In genomic region chr5:128682669-128683068, GRCh38 we compare ENCODE assay signal across 21 cellular contexts.
"Had no signal": no experiment of that assay in that cellular context is flagged by ENCODE, and none has a peak within 500 bp of the region (broad histone marks: within the 10 kb centered on the region; RNA-seq: fewer than 3 reads in every experiment).

No MANE protein-coding gene starts in this region.

- H3K27me3 Mint-ChIP-seq: activated naive CD4-positive, alpha-beta T cell treated with anti-CD3 and anti-CD28 coated beads, Interleukin-2, amount 10 ng/mL, durations not matched to agents 7 days and 5 days; activated naive CD8-positive, alpha-beta T cell treated with anti-CD3 and anti-CD28 coated beads for 36 hours had no signal

- H3K4me1 ChIP-seq: breast epithelium had no signal

- H3K27me3 ChIP-seq: breast epithelium, MG63 had no signal

- H3K9me3 ChIP-seq: breast epithelium, MG63 had no signal

- H3K36me3 ChIP-seq: breast epithelium, MG63 had no signal

- ATAC-seq: activated CD8-positive, alpha-beta T cell treated with anti-CD3 and anti-CD28 coated beads for 36 hours; activated T-cell treated with anti-CD3 and anti-CD28 coated beads, Interleukin-2, amount 50 U/mL, for 72 hours had no signal

- H3K36me3 Mint-ChIP-seq: activated naive CD4-positive, alpha-beta T cell treated with anti-CD3 and anti-CD28 coated beads, Interleukin-2, amount 10 ng/mL, durations not matched to agents 7 days and 5 days; activated naive CD8-positive, alpha-beta T cell treated with anti-CD3 and anti-CD28 coated beads for 36 hours had no signal

- H3K27ac Mint-ChIP-seq: activated CD8-positive, alpha-beta T cell treated with anti-CD3 and anti-CD28 coated beads for 36 hours; activated naive CD4-positive, alpha-beta T cell treated with anti-CD3 and anti-CD28 coated beads, Interleukin-2, amount 10 ng/mL, durations not matched to agents 7 days and 5 days; activated naive CD8-positive, alpha-beta T cell treated with anti-CD3 and anti-CD28 coated beads for 36 hours; activated T-cell treated with anti-CD3 and anti-CD28 coated beads, Interleukin-2, amount 50 U/mL, for 72 hours; activated T-helper 2 cell treated with anti-CD3 and anti-CD28 coated beads, Interferon-gamma antibody, Interleukin-2, Interleukin-4, amounts not matched to agents 10 μg/mL and 5 μg/mL and 100 μg/mL, durations not matched to agents 14 hours and 24 hours and 36 hours; T-helper 1 cell treated with Interleukin-12 subunit alpha and Interleukin-12 subunit beta and Interleukin-4 antibody, amounts not matched to agents 30 μg/mL and 1 μg/mL, for 36 hours had no signal

- H3K4me1 Mint-ChIP-seq: activated naive CD4-positive, alpha-beta T cell treated with anti-CD3 and anti-CD28 coated beads, Interleukin-2, amount 10 ng/mL, durations not matched to agents 7 days and 5 days; activated naive CD8-positive, alpha-beta T cell treated with anti-CD3 and anti-CD28 coated beads for 36 hours had no signal

- DNase-seq: activated CD4-positive, CD25-positive, alpha-beta regulatory T cell; activated CD8-positive, alpha-beta memory T cell treated with anti-CD3 and anti-CD28 coated beads, Interleukin-2, amount 50 U/mL, for 4 hours; activated CD8-positive, alpha-beta T cell treated with anti-CD3 and anti-CD28 coated beads for 36 hours; activated gamma-delta T cell treated with Interleukin-2 at 50 U/mL for 16 hours; activated naive CD4-positive, alpha-beta T cell treated with anti-CD3 and anti-CD28 coated beads, Interleukin-2, amount 10 ng/mL, durations not matched to agents 7 days and 5 days; activated naive CD8-positive, alpha-beta T cell treated with anti-CD3 and anti-CD28 coated beads for 36 hours; activated T-cell treated with anti-CD3 and anti-CD28 coated beads, Interleukin-2, amount 50 U/mL, for 72 hours; anterior cingulate cortex; caudate nucleus; cortex of kidney; MV-4-11; NCI-H1092 treated with DMSO at 0.1 percent for 48 hours; NCI-H1436; NCI-H1694 treated with DMSO at 0.1 percent for 48 hours; NCI-H2029 treated with DMSO at 0.1 percent for 48 hours; NCI-H524; SHP77 treated with DMSO at 0.1 percent for 48 hours had no signal

- H3K27ac ChIP-seq: breast epithelium had no signal

- H3K4me3 ChIP-seq: breast epithelium, MG63 had no signal

- H3K9me3 Mint-ChIP-seq: activated CD8-positive, alpha-beta T cell treated with anti-CD3 and anti-CD28 coated beads for 36 hours; activated naive CD4-positive, alpha-beta T cell treated with anti-CD3 and anti-CD28 coated beads, Interleukin-2, amount 10 ng/mL, durations not matched to agents 7 days and 5 days; activated naive CD8-positive, alpha-beta T cell treated with anti-CD3 and anti-CD28 coated beads for 36 hours; activated T-cell treated with anti-CD3 and anti-CD28 coated beads, Interleukin-2, amount 50 U/mL, for 72 hours; activated T-helper 2 cell treated with anti-CD3 and anti-CD28 coated beads, Interferon-gamma antibody, Interleukin-2, Interleukin-4, amounts not matched to agents 10 μg/mL and 5 μg/mL and 100 μg/mL, durations not matched to agents 14 hours and 24 hours and 36 hours; T-helper 1 cell treated with Interleukin-12 subunit alpha and Interleukin-12 subunit beta and Interleukin-4 antibody, amounts not matched to agents 30 μg/mL and 1 μg/mL, for 36 hours had no signal

- H3K4me3 Mint-ChIP-seq: activated CD8-positive, alpha-beta T cell treated with anti-CD3 and anti-CD28 coated beads for 36 hours; activated naive CD4-positive, alpha-beta T cell treated with anti-CD3 and anti-CD28 coated beads, Interleukin-2, amount 10 ng/mL, durations not matched to agents 7 days and 5 days; activated naive CD8-positive, alpha-beta T cell treated with anti-CD3 and anti-CD28 coated beads for 36 hours; activated T-cell treated with anti-CD3 and anti-CD28 coated beads, Interleukin-2, amount 50 U/mL, for 72 hours; T-helper 1 cell treated with Interleukin-12 subunit alpha and Interleukin-12 subunit beta and Interleukin-4 antibody, amounts not matched to agents 30 μg/mL and 1 μg/mL, for 36 hours had no signal
